ENCODE assay signal across 1 cellular context in genomic region chr6:34512738-34513115, GRCh38.
TF ChIP-seq lines count a peak whose summit lies in the region.

No MANE protein-coding gene starts in this region.

TF ChIP-seq in H1, 55 proteins besides CTCF, POLR2A, EP300 and RAD21:
- TF ChIP-seq CREB1 (IDR thresholded peaks at IDR 0.05) (no peak), JUND (IDR thresholded peaks at IDR 0.05; ENCODE audit: low read length) (no peak), TEAD4 (IDR thresholded peaks at IDR 0.05; ENCODE audit: low read depth, low read length) (no peak), NRF1 (IDR thresholded peaks at IDR 0.05; ENCODE audit: low read depth, low read length) (no peak), CEBPB (IDR thresholded peaks at IDR 0.05; ENCODE audit: low read depth, low read length) (no peak), RBBP5 (IDR thresholded peaks at IDR 0.05; ENCODE audit: borderline replicate concordance, low read depth, low read length) (no peak), SIX5 (IDR thresholded peaks at IDR 0.05; ENCODE audit: low read depth, low read length) (no peak), EZH2 (IDR thresholded peaks at IDR 0.05; ENCODE audit: low read depth, low read length, severe bottlenecking) (no peak), KDM4A (IDR thresholded peaks at IDR 0.05; ENCODE audit: low read depth, low read length, severe bottlenecking) (no peak), HDAC6 (IDR thresholded peaks at IDR 0.05; ENCODE audit: low read depth, low read length) (no peak)
- TF ChIP-seq, protein P1, sequence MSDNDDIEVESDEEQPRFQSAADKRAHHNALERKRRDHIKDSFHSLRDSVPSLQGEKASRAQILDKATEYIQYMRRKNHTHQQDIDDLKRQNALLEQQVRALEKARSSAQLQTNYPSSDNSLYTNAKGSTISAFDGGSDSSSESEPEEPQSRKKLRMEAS (IDR thresholded peaks at IDR 0.05), result no peak
